Comparison of ENCODE assay signal across 28 cellular contexts in the genomic region with DNA sequence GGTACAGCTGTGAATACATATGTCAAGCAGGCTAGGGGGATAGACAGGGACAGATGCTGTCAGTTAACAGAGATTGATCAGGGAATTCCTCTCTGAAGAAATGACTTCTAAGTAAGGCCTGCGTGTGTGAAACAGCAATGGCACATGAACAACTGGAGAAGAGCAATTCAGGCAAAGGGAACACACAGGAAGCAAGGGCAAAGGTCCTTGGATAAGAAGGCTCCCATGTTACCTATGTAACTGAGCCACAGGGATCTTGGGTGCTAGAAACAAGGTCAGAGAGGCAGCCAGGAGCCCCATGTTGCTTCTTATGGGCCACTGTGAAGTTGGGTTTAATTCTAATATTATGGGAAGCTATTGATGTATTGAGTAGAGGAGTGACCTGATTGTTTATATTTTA.
"Had no signal": no experiment of that assay in that cellular context is flagged by ENCODE, and none has a peak within 500 bp of the region (broad histone marks: within the 10 kb centered on the region; RNA-seq: fewer than 3 reads in every experiment).

No MANE protein-coding gene starts in this region.

- ATAC-seq: heart left ventricle; left colon; left lung; mucosa of descending colon; naive thymus-derived CD8-positive, alpha-beta T cell; right lobe of liver; stimulated activated naive B cell treated with anti-CD40 and anti-IgM and Interleukin-4, amounts not matched to agents 10 μg/mL and 1 μg/mL and 100 μg/mL, for 72 hours; stimulated activated naive CD8-positive, alpha-beta T cell treated with anti-CD3 and anti-CD28 coated beads, Interleukin-15, Interleukin-2, amounts not matched to agents 100 U/mL and 50 U/mL, for 24 hours; upper lobe of right lung had no signal

- H3K27me3 Mint-ChIP-seq: naive thymus-derived CD8-positive, alpha-beta T cell; stimulated activated naive B cell treated with anti-CD40 and anti-IgM and Interleukin-4, amounts not matched to agents 10 μg/mL and 1 μg/mL and 100 μg/mL, for 72 hours had no signal

- FAIRE-seq: islet of Langerhans, urothelium cell line had no signal

- H3K27ac ChIP-seq: heart left ventricle, left lung, ovary, right atrium auricular region, right lobe of liver, stomach, testis, thyroid gland, transverse colon, upper lobe of right lung had no signal

- H3K36me3 ChIP-seq: heart left ventricle, left lung, ovary, right atrium auricular region, right lobe of liver, stomach, thyroid gland, transverse colon, upper lobe of right lung had no signal

- DNase-seq: heart left ventricle; hypothalamus; immature natural killer cell; kidney; left colon; left lung; midbrain; mucosa of descending colon; naive thymus-derived CD8-positive, alpha-beta T cell; nephron progenitor cell; ovary; right lobe of liver; stimulated activated CD4-positive, alpha-beta T cell treated with anti-CD3 and anti-CD28 coated beads, Interleukin-12 subunit alpha, Interleukin-12 subunit beta, amount 100 ng/mL, for 4 hours; stimulated activated CD4-positive, alpha-beta T cell treated with anti-CD3 and anti-CD28 coated beads, Interleukin-15, amount 100 ng/mL, for 24 hours; stimulated activated CD4-positive, alpha-beta T cell treated with anti-CD3 and anti-CD28 coated beads, Interleukin-2, amount 100 ng/mL, for 24 hours; stimulated activated CD4-positive, alpha-beta T cell treated with anti-CD3 and anti-CD28 coated beads, Interleukin-4, amount 100 ng/mL, for 1 hour; stimulated activated naive B cell treated with anti-CD40 and anti-IgM and Interleukin-4, amounts not matched to agents 10 μg/mL and 1 μg/mL and 100 μg/mL, for 72 hours; stimulated activated naive CD8-positive, alpha-beta T cell treated with anti-CD3 and anti-CD28 coated beads, Interleukin-15, Interleukin-2, amounts not matched to agents 100 U/mL and 50 U/mL, for 24 hours; stomach; testis; thyroid gland; transverse colon; upper lobe of right lung had no signal

- H3K27me3 ChIP-seq: left lung, ovary, right atrium auricular region, right lobe of liver, stomach, testis, thyroid gland, transverse colon, upper lobe of right lung had no signal

- H3K9me3 ChIP-seq: heart left ventricle, left lung, mucosa of descending colon, ovary, right atrium auricular region, right lobe of liver, stomach, testis, thyroid gland, transverse colon, upper lobe of right lung had no signal

- H3K4me3 ChIP-seq: heart left ventricle, left lung, lung, mucosa of descending colon, ovary, right atrium auricular region, right lobe of liver, stomach, testis, thyroid gland, transverse colon, upper lobe of right lung had no signal

- H3K27ac Mint-ChIP-seq: immature natural killer cell; naive thymus-derived CD8-positive, alpha-beta T cell; nephron progenitor cell; progenitor cell of endocrine pancreas; stimulated activated naive B cell treated with anti-CD40 and anti-IgM and Interleukin-4, amounts not matched to agents 10 μg/mL and 1 μg/mL and 100 μg/mL, for 72 hours had no signal

- H3K9me3 Mint-ChIP-seq: immature natural killer cell; naive thymus-derived CD8-positive, alpha-beta T cell; nephron progenitor cell had no signal

- H3K4me1 ChIP-seq: heart left ventricle, left lung, right atrium auricular region, stomach, testis, thyroid gland, transverse colon, upper lobe of right lung had no signal

- H3K36me3 Mint-ChIP-seq: naive thymus-derived CD8-positive, alpha-beta T cell; stimulated activated naive B cell treated with anti-CD40 and anti-IgM and Interleukin-4, amounts not matched to agents 10 μg/mL and 1 μg/mL and 100 μg/mL, for 72 hours had no signal

- H3K4me3 Mint-ChIP-seq: immature natural killer cell; naive thymus-derived CD8-positive, alpha-beta T cell; nephron progenitor cell; stimulated activated naive B cell treated with anti-CD40 and anti-IgM and Interleukin-4, amounts not matched to agents 10 μg/mL and 1 μg/mL and 100 μg/mL, for 72 hours had no signal

- H3K4me1 Mint-ChIP-seq: immature natural killer cell; naive thymus-derived CD8-positive, alpha-beta T cell; stimulated activated naive B cell treated with anti-CD40 and anti-IgM and Interleukin-4, amounts not matched to agents 10 μg/mL and 1 μg/mL and 100 μg/mL, for 72 hours had no signal
